ENCODE assay signal across 8 cellular contexts in genomic region chr10:80599424-80599847, GRCh38.
DNase-seq lines count a peak whose midpoint lies in the region; ATAC-seq and TF ChIP-seq lines count a peak whose summit lies in the region.

No MANE protein-coding gene starts in this region.

- DNase-seq in CMK (ENCODE audit: low read depth) (peak; percentile 69), NCI-H510A treated with DMSO at 0.1 percent for 48 hours (lab: John Stamatoyannopoulos, UW) (peak; percentile 64), right cardiac atrium (peak; percentile 41 to 68 (median 62)), ovary (no peak)
- DNase-seq in activated naive CD4-positive, alpha-beta T cell treated with anti-CD3 and anti-CD28 coated beads, Interleukin-2, amount 10 ng/mL, durations not matched to agents 7 days and 5 days = peak; percentile 59
- peak; percentile 7 to 26 (median 8) for DNase-seq in stimulated activated CD4-positive, alpha-beta T cell treated with anti-CD3 and anti-CD28 coated beads, Interleukin-12 subunit alpha, Interleukin-12 subunit beta, amount 100 ng/mL, for 48 hours (ENCODE audit: low read depth in 2 of 3, low spot score in 1 of 3)

- peaks cover 7% of the 10 kb centered on the region for H3K27me3 Mint-ChIP-seq in activated naive CD4-positive, alpha-beta T cell treated with anti-CD3 and anti-CD28 coated beads, Interleukin-2, amount 10 ng/mL, durations not matched to agents 7 days and 5 days

- no peaks in the 10 kb centered on the region for H3K36me3 Mint-ChIP-seq in activated naive CD4-positive, alpha-beta T cell treated with anti-CD3 and anti-CD28 coated beads, Interleukin-2, amount 10 ng/mL, durations not matched to agents 7 days and 5 days

- H3K4me1 ChIP-seq in right cardiac atrium (ENCODE audit: control insufficient read depth, insufficient read depth, low read length) (no peaks in the 10 kb centered on the region), ovary (ENCODE audit: insufficient read depth) (no peaks in the 10 kb centered on the region)

- no peak for TF ChIP-seq EP300 in ovary (IDR thresholded peaks at IDR 0.05)

- peak; percentile 83 for ATAC-seq in GM18870 (IDR thresholded peaks at IDR 0.05; ENCODE audit: unreplicated experiment)
- peak; percentile 85 for ATAC-seq in HG02973 (IDR thresholded peaks at IDR 0.05; ENCODE audit: unreplicated experiment)
- peak; percentile 67 to 77 for ATAC-seq in right cardiac atrium

- no peak overlapping the region for H3K27ac Mint-ChIP-seq in activated naive CD4-positive, alpha-beta T cell treated with anti-CD3 and anti-CD28 coated beads, Interleukin-2, amount 10 ng/mL, durations not matched to agents 7 days and 5 days

- H3K27me3 ChIP-seq in right cardiac atrium (ENCODE audit: control insufficient read depth, insufficient read depth) = no peaks in the 10 kb centered on the region
- H3K27me3 ChIP-seq in ovary = no peaks in the 10 kb centered on the region

- no peak for TF ChIP-seq POLR2A in ovary (IDR thresholded peaks at IDR 0.05)

- intact Hi-C loops in right cardiac atrium (cut with DNase I) (no loop called here), ovary (cut with DNase I) (no loop called here)

- CTCF ChIA-PET in activated naive CD4-positive, alpha-beta T cell treated with anti-CD3 and anti-CD28 coated beads, Interleukin-2, amount 10 ng/mL, durations not matched to agents 7 days and 5 days (lab: Charles Lee) = interaction anchor here (0.5 to 2.2 kb wide), 10 partner anchors 11 to 217 kb away, joined by 3 to 15 read pairs (median 4); no protein-coding TSS in a partner anchor

- H3K4me3 ChIP-seq in right cardiac atrium (ENCODE audit: low read length) (no peak overlapping the region), ovary (no peak overlapping the region)

- TF ChIP-seq CTCF in ovary (IDR thresholded peaks at IDR 0.05) = no peak

- 41% methylated on average over 8 of the region's 8 CpGs for WGBS in right cardiac atrium
- 48 to 60% (median 54%) methylated on average over 8 of the region's 8 CpGs for whole genome bisulfite sequencing in ovary, 3 donors

- no peaks in the 10 kb centered on the region for H3K9me3 Mint-ChIP-seq in activated naive CD4-positive, alpha-beta T cell treated with anti-CD3 and anti-CD28 coated beads, Interleukin-2, amount 10 ng/mL, durations not matched to agents 7 days and 5 days

- no peaks in the 10 kb centered on the region for H3K36me3 ChIP-seq in ovary

- no peak overlapping the region for H3K4me3 Mint-ChIP-seq in activated naive CD4-positive, alpha-beta T cell treated with anti-CD3 and anti-CD28 coated beads, Interleukin-2, amount 10 ng/mL, durations not matched to agents 7 days and 5 days

- no peak overlapping the region for H3K27ac ChIP-seq in right cardiac atrium (ENCODE audit: low read length)
- H3K27ac ChIP-seq in ovary = no peak overlapping the region

- H3K9me3 ChIP-seq in right cardiac atrium (ENCODE audit: control insufficient read depth, low read length) (no peaks in the 10 kb centered on the region), ovary (no peaks in the 10 kb centered on the region)

- H3K4me1 Mint-ChIP-seq in activated naive CD4-positive, alpha-beta T cell treated with anti-CD3 and anti-CD28 coated beads, Interleukin-2, amount 10 ng/mL, durations not matched to agents 7 days and 5 days = no peaks in the 10 kb centered on the region

Comparison
In these comparisons a context has a peak if more than half of its experiments do, and no peak if none do; other contexts are left out.
1. DNase-seq: peak in CMK (single experiment), NCI-H510A treated with DMSO at 0.1 percent for 48 hours (single experiment), activated naive CD4-positive, alpha-beta T cell treated with anti-CD3 and anti-CD28 coated beads, Interleukin-2, amount 10 ng/mL, durations not matched to agents 7 days and 5 days (single experiment), right cardiac atrium (3 of 3) and stimulated activated CD4-positive, alpha-beta T cell treated with anti-CD3 and anti-CD28 coated beads, Interleukin-12 subunit alpha, Interleukin-12 subunit beta, amount 100 ng/mL, for 48 hours (3 of 3); none in ovary (0 of 5).
2. Peak in every context shown above with its lines, with median percentiles within 50 percentile points of each other: ATAC-seq.